Comparison of ENCODE assay signal across 1 cellular context in the genomic region with DNA sequence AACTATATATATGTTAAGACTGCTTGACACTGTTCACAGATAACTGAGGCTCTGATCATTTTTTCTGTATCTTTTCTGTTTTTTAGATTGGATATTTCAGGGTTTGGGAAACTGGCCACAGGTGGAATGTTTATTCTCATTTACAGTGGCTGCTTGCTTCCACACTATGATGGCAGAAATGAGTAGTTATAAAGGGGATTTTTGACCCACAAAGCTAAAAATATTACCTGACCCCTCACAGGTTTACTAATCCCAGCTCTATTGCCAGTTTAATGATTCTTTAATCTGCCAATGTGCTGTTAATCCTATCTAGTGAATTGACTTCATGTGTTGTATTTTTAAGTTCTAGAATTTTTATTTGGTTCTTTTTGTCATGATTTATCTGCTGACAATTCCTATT.
TF ChIP-seq lines count a peak whose summit lies in the region.

No MANE protein-coding gene starts in this region.

TF ChIP-seq in GM12878, 131 proteins besides CTCF, POLR2A, EP300 and RAD21:
- no peak for TF ChIP-seq TAF1 (IDR thresholded peaks at IDR 0.05; ENCODE audit: borderline replicate concordance, low read depth, low read length)
- peak; percentile 76 for TF ChIP-seq JUNB (IDR thresholded peaks at IDR 0.05)
- TF ChIP-seq RUNX3 (IDR thresholded peaks at IDR 0.05; ENCODE audit: low read length) = peak; percentile 70
- TF ChIP-seq, protein P1, sequence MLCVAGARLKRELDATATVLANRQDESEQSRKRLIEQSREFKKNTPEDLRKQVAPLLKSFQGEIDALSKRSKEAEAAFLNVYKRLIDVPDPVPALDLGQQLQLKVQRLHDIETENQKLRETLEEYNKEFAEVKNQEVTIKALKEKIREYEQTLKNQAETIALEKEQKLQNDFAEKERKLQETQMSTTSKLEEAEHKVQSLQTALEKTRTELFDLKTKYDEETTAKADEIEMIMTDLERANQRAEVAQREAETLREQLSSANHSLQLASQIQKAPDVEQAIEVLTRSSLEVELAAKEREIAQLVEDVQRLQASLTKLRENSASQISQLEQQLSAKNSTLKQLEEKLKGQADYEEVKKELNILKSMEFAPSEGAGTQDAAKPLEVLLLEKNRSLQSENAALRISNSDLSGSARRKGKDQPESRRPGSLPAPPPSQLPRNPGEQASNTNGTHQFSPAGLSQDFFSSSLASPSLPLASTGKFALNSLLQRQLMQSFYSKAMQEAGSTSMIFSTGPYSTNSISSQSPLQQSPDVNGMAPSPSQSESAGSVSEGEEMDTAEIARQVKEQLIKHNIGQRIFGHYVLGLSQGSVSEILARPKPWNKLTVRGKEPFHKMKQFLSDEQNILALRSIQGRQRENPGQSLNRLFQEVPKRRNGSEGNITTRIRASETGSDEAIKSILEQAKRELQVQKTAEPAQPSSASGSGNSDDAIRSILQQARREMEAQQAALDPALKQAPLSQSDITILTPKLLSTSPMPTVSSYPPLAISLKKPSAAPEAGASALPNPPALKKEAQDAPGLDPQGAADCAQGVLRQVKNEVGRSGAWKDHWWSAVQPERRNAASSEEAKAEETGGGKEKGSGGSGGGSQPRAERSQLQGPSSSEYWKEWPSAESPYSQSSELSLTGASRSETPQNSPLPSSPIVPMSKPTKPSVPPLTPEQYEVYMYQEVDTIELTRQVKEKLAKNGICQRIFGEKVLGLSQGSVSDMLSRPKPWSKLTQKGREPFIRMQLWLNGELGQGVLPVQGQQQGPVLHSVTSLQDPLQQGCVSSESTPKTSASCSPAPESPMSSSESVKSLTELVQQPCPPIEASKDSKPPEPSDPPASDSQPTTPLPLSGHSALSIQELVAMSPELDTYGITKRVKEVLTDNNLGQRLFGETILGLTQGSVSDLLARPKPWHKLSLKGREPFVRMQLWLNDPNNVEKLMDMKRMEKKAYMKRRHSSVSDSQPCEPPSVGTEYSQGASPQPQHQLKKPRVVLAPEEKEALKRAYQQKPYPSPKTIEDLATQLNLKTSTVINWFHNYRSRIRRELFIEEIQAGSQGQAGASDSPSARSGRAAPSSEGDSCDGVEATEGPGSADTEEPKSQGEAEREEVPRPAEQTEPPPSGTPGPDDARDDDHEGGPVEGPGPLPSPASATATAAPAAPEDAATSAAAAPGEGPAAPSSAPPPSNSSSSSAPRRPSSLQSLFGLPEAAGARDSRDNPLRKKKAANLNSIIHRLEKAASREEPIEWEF (IDR thresholded peaks at IDR 0.05; ENCODE audit: insufficient replicate concordance, low read depth, low read length) = no peak
- TF ChIP-seq EED (IDR thresholded peaks at IDR 0.05; ENCODE audit: low read depth) = no peak
- peak; percentile 69; the same call in 1 of the 2 replicates for TF ChIP-seq MEF2A (IDR thresholded peaks at IDR 0.05; ENCODE audit: insufficient read depth, low read depth, low read length)
- TF ChIP-seq ZBTB4 (CRISPR knock-in tag; IDR thresholded peaks at IDR 0.05) = no peak
- TF ChIP-seq FOXM1 (IDR thresholded peaks at IDR 0.05; ENCODE audit: low read depth, low read length) = 0 out of 2 replicates have a peak, but pooled peaks have one; percentile 20
- TF ChIP-seq NFIC (IDR thresholded peaks at IDR 0.05; ENCODE audit: low read depth, low read length) = peak; percentile 59; the same call in 1 of the 2 replicates
TF ChIP-seq in GM12878: peak in this region for 5.
